In genomic region chr3:34296779-34297178, GRCh38 we compare ENCODE assay signal across 25 cellular contexts.
"Had no signal": no experiment of that assay in that cellular context is flagged by ENCODE, and none has a peak within 500 bp of the region (broad histone marks: within the 10 kb centered on the region; RNA-seq: fewer than 3 reads in every experiment).

No MANE protein-coding gene starts in this region.

- H3K36me3 Mint-ChIP-seq: naive thymus-derived CD8-positive, alpha-beta T cell; natural killer cell treated with Interleukin-12 subunit alpha and Interleukin-12 subunit beta and Interleukin-15 and Interleukin-18, amount 100 ng/mL, for 72 hours had no signal

- H3K36me3 ChIP-seq: neutrophil, pancreas, right lobe of liver, sigmoid colon, stomach, thoracic aorta, thyroid gland, transverse colon, upper lobe of left lung, vagina had no signal

- H3K27ac Mint-ChIP-seq: naive thymus-derived CD8-positive, alpha-beta T cell; natural killer cell treated with Interleukin-12 subunit alpha and Interleukin-12 subunit beta and Interleukin-15 and Interleukin-18, amount 100 ng/mL, for 72 hours; nephron progenitor cell; stimulated activated effector memory CD8-positive, alpha-beta T cell treated with anti-CD3 and anti-CD28 coated beads, Interleukin-12 subunit alpha, Interleukin-12 subunit beta, amount 100 ng/mL, for 72 hours; stimulated activated naive B cell treated with anti-CD40 and anti-IgM and Interleukin-4, amounts not matched to agents 10 μg/mL and 1 μg/mL and 100 μg/mL, for 72 hours; stimulated activated naive CD8-positive, alpha-beta T cell treated with anti-CD3 and anti-CD28 coated beads, Interleukin-15, Interleukin-2, amounts not matched to agents 100 ng/mL and 50 ng/mL, for 24 hours had no signal

- H3K4me3 ChIP-seq: pancreas, psoas muscle, right lobe of liver, sigmoid colon, stomach, thoracic aorta, thyroid gland, transverse colon, upper lobe of left lung, vagina had no signal

- DNase-seq: naive thymus-derived CD8-positive, alpha-beta T cell; nephron progenitor cell; nucleus accumbens; pancreas; psoas muscle; right lobe of liver; sigmoid colon; small intestine; stimulated activated CD4-positive, alpha-beta T cell treated with anti-CD3 and anti-CD28 coated beads, Interleukin-15, amount 100 ng/mL, for 24 hours; stimulated activated CD4-positive, alpha-beta T cell treated with anti-CD3 and anti-CD28 coated beads, Interleukin-2, amount 100 ng/mL, for 24 hours; stimulated activated CD4-positive, alpha-beta T cell treated with anti-CD3 and anti-CD28 coated beads, Interleukin-2, amount 100 ng/mL, for 48 hours; stimulated activated CD4-positive, alpha-beta T cell treated with anti-CD3 and anti-CD28 coated beads, Interleukin-4, amount 100 ng/mL, for 24 hours; stimulated activated naive B cell treated with anti-CD40 and anti-IgM and Interleukin-4, amounts not matched to agents 10 μg/mL and 1 μg/mL and 100 μg/mL, for 72 hours; stimulated activated naive CD4-positive, alpha-beta T cell treated with Interleukin-2 at 50 U/mL for 16 hours; stomach; thyroid gland; transverse colon; upper lobe of left lung had no signal

- H3K4me3 Mint-ChIP-seq: naive thymus-derived CD8-positive, alpha-beta T cell; natural killer cell treated with Interleukin-12 subunit alpha and Interleukin-12 subunit beta and Interleukin-15 and Interleukin-18, amount 100 ng/mL, for 72 hours; nephron progenitor cell; neural crest cell; stimulated activated effector memory CD8-positive, alpha-beta T cell treated with anti-CD3 and anti-CD28 coated beads, Interleukin-12 subunit alpha, Interleukin-12 subunit beta, amount 100 ng/mL, for 72 hours; stimulated activated naive B cell treated with anti-CD40 and anti-IgM and Interleukin-4, amounts not matched to agents 10 μg/mL and 1 μg/mL and 100 μg/mL, for 72 hours; stimulated activated naive CD8-positive, alpha-beta T cell treated with anti-CD3 and anti-CD28 coated beads, Interleukin-15, Interleukin-2, amounts not matched to agents 100 ng/mL and 50 ng/mL, for 24 hours had no signal

- H3K27ac ChIP-seq: neutrophil, pancreas, psoas muscle, right lobe of liver, sigmoid colon, stomach, thoracic aorta, thyroid gland, transverse colon, upper lobe of left lung, vagina had no signal

- H3K27me3 Mint-ChIP-seq: stimulated activated naive B cell treated with anti-CD40 and anti-IgM and Interleukin-4, amounts not matched to agents 10 μg/mL and 1 μg/mL and 100 μg/mL, for 72 hours had no signal

- H3K27me3 ChIP-seq: neutrophil, pancreas, right lobe of liver, sigmoid colon, stomach, thyroid gland, transverse colon, upper lobe of left lung, vagina had no signal

- H3K4me1 ChIP-seq: pancreas, psoas muscle, right lobe of liver, sigmoid colon, stomach, thyroid gland, transverse colon, upper lobe of left lung, vagina had no signal

- ATAC-seq: naive thymus-derived CD8-positive, alpha-beta T cell; natural killer cell treated with Interleukin-12 subunit alpha and Interleukin-12 subunit beta and Interleukin-15 and Interleukin-18, amount 100 ng/mL, for 72 hours; pancreas; psoas muscle; right lobe of liver; stimulated activated effector memory CD8-positive, alpha-beta T cell treated with anti-CD3 and anti-CD28 coated beads, Interleukin-12 subunit alpha, Interleukin-12 subunit beta, amount 100 ng/mL, for 72 hours; stimulated activated naive B cell treated with anti-CD40 and anti-IgM and Interleukin-4, amounts not matched to agents 10 μg/mL and 1 μg/mL and 100 μg/mL, for 72 hours had no signal

- H3K9me3 Mint-ChIP-seq: naive thymus-derived CD8-positive, alpha-beta T cell; natural killer cell treated with Interleukin-12 subunit alpha and Interleukin-12 subunit beta and Interleukin-15 and Interleukin-18, amount 100 ng/mL, for 72 hours; nephron progenitor cell; neural crest cell; stimulated activated effector memory CD8-positive, alpha-beta T cell treated with anti-CD3 and anti-CD28 coated beads, Interleukin-12 subunit alpha, Interleukin-12 subunit beta, amount 100 ng/mL, for 72 hours; stimulated activated naive B cell treated with anti-CD40 and anti-IgM and Interleukin-4, amounts not matched to agents 10 μg/mL and 1 μg/mL and 100 μg/mL, for 72 hours; stimulated activated naive CD8-positive, alpha-beta T cell treated with anti-CD3 and anti-CD28 coated beads, Interleukin-15, Interleukin-2, amounts not matched to agents 100 ng/mL and 50 ng/mL, for 24 hours had no signal

- H3K4me1 Mint-ChIP-seq: naive thymus-derived CD8-positive, alpha-beta T cell; stimulated activated effector memory CD8-positive, alpha-beta T cell treated with anti-CD3 and anti-CD28 coated beads, Interleukin-12 subunit alpha, Interleukin-12 subunit beta, amount 100 ng/mL, for 72 hours had no signal
